23 cellular contexts compared by ENCODE assay signal in the genomic region with DNA sequence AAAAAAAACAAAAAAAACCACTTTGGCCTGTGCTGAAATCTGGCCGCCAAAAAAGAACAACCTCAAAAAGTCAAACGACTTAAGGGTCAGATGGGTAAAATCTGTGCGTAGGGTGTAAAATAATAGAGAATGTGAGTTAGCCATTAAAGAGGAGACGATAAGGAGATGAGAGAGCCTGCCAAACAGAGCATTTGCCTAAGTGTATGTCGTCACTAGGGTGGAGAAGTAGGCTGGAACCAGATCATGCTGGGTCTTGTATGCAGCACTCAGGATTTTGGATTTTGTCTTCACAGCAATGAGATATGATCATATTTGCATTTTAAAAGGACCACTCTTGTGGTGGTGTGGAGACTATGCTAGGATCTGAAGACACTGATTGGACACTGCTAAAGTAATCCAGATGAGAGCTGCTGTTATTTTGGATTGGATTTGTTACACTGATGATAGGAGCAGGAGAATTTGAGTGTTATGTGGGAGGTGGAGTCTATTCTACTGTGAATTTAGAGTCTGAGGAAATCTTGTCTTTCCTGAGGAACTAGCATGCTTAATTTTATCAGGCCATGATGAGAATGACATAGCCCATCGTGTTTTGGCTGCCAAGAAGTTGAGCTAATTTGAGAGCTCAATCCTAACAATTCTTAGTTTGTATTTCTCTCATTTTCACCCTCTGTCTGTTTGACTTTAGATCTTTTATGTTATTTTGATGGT. TPM values are rescaled to one million over a fixed set of nuclear protein-coding genes. Genes with fewer than 3 reads are reported as not detected.
"Had no signal": no experiment of that assay in that cellular context is flagged by ENCODE, and none has a peak within 500 bp of the region (broad histone marks: within the 10 kb centered on the region; RNA-seq: fewer than 3 reads in every experiment).

No MANE protein-coding gene starts in this region.

- H3K27me3 Mint-ChIP-seq: activated naive CD8-positive, alpha-beta T cell treated with anti-CD3 and anti-CD28 coated beads for 36 hours had no signal

- H3K9me3 Mint-ChIP-seq: activated CD4-positive, alpha-beta memory T cell treated with anti-CD3 and anti-CD28 coated beads for 36 hours; activated CD4-positive, alpha-beta T cell treated with anti-CD3 and anti-CD28 coated beads, Interleukin-2, amount 10 ng/mL, durations not matched to agents 7 days and 5 days; activated naive CD4-positive, alpha-beta T cell treated with anti-CD3 and anti-CD28 coated beads for 36 hours; activated naive CD8-positive, alpha-beta T cell treated with anti-CD3 and anti-CD28 coated beads for 36 hours; activated T-helper 17 cell treated with anti-CD3 and anti-CD28 coated beads, Interleukin-2, amount 50 U/mL, for 72 hours had no signal

- H3K27ac Mint-ChIP-seq: activated CD4-positive, alpha-beta memory T cell treated with anti-CD3 and anti-CD28 coated beads for 36 hours; activated CD4-positive, alpha-beta T cell treated with anti-CD3 and anti-CD28 coated beads, Interleukin-2, amount 10 ng/mL, durations not matched to agents 7 days and 5 days; activated naive CD4-positive, alpha-beta T cell treated with anti-CD3 and anti-CD28 coated beads for 36 hours; activated naive CD8-positive, alpha-beta T cell treated with anti-CD3 and anti-CD28 coated beads for 36 hours; activated T-helper 17 cell treated with anti-CD3 and anti-CD28 coated beads, Interleukin-2, amount 50 U/mL, for 72 hours; T-helper 17 cell had no signal

- DNase-seq: activated CD4-positive, alpha-beta memory T cell treated with anti-CD3 and anti-CD28 coated beads for 36 hours; activated CD4-positive, alpha-beta T cell treated with anti-CD3 and anti-CD28 coated beads, Interleukin-2, amount 10 ng/mL, durations not matched to agents 7 days and 5 days; activated CD4-positive, CD25-positive, alpha-beta regulatory T cell; activated gamma-delta T cell; activated naive CD4-positive, alpha-beta T cell treated with anti-CD3 and anti-CD28 coated beads for 36 hours; activated naive CD8-positive, alpha-beta T cell treated with anti-CD3 and anti-CD28 coated beads for 36 hours; activated T-cell treated with anti-CD3 and anti-CD28 coated beads for 4 hours; activated T-cell treated with anti-CD3 and anti-CD28 coated beads, Interleukin-2, amount 50 U/mL, for 48 hours; IMR-90; Kasumi-1; KBM-7; NCI-H1092; NCI-H510A treated with DMSO at 0.1 percent for 48 hours; NK-92 treated with Interleukin-12 subunit alpha and Interleukin-12 subunit beta, amount 100 ng/mL, for 24 hours; OCI-M1; RPMI8226; SHP77; T-helper 17 cell; T1000 had no signal

- H3K9me3 ChIP-seq: SJSA1 had no signal

- H3K36me3 Mint-ChIP-seq: activated CD4-positive, alpha-beta memory T cell treated with anti-CD3 and anti-CD28 coated beads for 36 hours; activated naive CD8-positive, alpha-beta T cell treated with anti-CD3 and anti-CD28 coated beads for 36 hours had no signal

- H3K4me3 ChIP-seq: SJSA1 had no signal

- H3K4me3 Mint-ChIP-seq: activated CD4-positive, alpha-beta memory T cell treated with anti-CD3 and anti-CD28 coated beads for 36 hours; activated CD4-positive, alpha-beta T cell treated with anti-CD3 and anti-CD28 coated beads, Interleukin-2, amount 10 ng/mL, durations not matched to agents 7 days and 5 days; activated naive CD4-positive, alpha-beta T cell treated with anti-CD3 and anti-CD28 coated beads for 36 hours; activated naive CD8-positive, alpha-beta T cell treated with anti-CD3 and anti-CD28 coated beads for 36 hours; activated T-helper 17 cell treated with anti-CD3 and anti-CD28 coated beads, Interleukin-2, amount 50 U/mL, for 72 hours; T-helper 17 cell had no signal

- H3K4me1 Mint-ChIP-seq: activated CD4-positive, alpha-beta T cell treated with anti-CD3 and anti-CD28 coated beads, Interleukin-2, amount 10 ng/mL, durations not matched to agents 7 days and 5 days; activated naive CD8-positive, alpha-beta T cell treated with anti-CD3 and anti-CD28 coated beads for 36 hours; activated T-helper 17 cell treated with anti-CD3 and anti-CD28 coated beads, Interleukin-2, amount 50 U/mL, for 72 hours; T-helper 17 cell had no signal

- H3K36me3 ChIP-seq: SJSA1 had no signal

- H3K4me1 ChIP-seq: SJSA1 had no signal

- H3K27me3 ChIP-seq: SJSA1 had no signal

- H3K27ac ChIP-seq: SJSA1 had no signal

- ATAC-seq: activated T-helper 17 cell treated with anti-CD3 and anti-CD28 coated beads, Interleukin-2, amount 50 U/mL, for 72 hours; Panc1; T-helper 17 cell had no signal

RNA-seq across cellular contexts. Expression of gene DBX2, which starts 24.8 kb away (rescaled TPM):
- total RNA-seq: activated CD4-positive, alpha-beta memory T cell treated with anti-CD3 and anti-CD28 coated beads for 36 hours; activated CD4-positive, alpha-beta T cell treated with anti-CD3 and anti-CD28 coated beads, Interleukin-2, amount 10 ng/mL, durations not matched to agents 7 days and 5 days; activated CD8-positive, alpha-beta memory T cell treated with anti-CD3 and anti-CD28 coated beads for 36 hours; activated naive CD4-positive, alpha-beta T cell treated with anti-CD3 and anti-CD28 coated beads for 36 hours; activated naive CD8-positive, alpha-beta T cell treated with anti-CD3 and anti-CD28 coated beads for 36 hours; activated T-helper 17 cell treated with anti-CD3 and anti-CD28 coated beads, Interleukin-2, amount 50 U/mL, for 72 hours; IMR-90; SJSA1; T-helper 17 cell had no signal
- polyA plus RNA-seq: IMR-90 had no signal
